In the genomic region with DNA sequence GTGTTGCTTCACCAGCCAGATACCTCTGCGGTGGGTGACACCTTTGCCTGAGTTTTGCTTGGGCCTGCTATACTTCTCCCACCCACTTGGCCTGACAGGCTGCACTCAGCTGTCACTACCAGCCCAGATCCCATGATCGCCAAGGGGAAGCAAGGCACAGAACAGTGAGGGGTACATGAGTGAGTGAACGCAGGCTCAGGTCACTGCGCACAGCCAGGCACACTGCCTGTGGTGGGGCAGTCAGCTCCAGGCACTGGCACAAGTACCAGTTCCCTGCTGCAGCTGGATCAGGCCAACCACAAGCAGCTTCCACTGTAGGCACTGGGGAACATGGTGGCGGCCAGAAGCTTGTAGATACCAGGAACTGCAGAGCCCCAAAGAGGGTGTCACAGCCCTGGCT, we compare ENCODE assay signal across 28 cellular contexts.
"Had no signal": no experiment of that assay in that cellular context is flagged by ENCODE, and none has a peak within 500 bp of the region (broad histone marks: within the 10 kb centered on the region; RNA-seq: fewer than 3 reads in every experiment).

No MANE protein-coding gene starts in this region.

- H3K27ac Mint-ChIP-seq: activated CD4-positive, alpha-beta memory T cell treated with anti-CD3 and anti-CD28 coated beads for 36 hours; activated CD4-positive, alpha-beta T cell treated with anti-CD3 and anti-CD28 coated beads for 36 hours; activated CD4-positive, alpha-beta T cell treated with anti-CD3 and anti-CD28 coated beads, Interleukin-2, amount 10 ng/mL, durations not matched to agents 24 days and 14 days; activated naive CD8-positive, alpha-beta T cell; activated T-cell treated with anti-CD3 and anti-CD28 coated beads, Interleukin-2, amount 50 U/mL, for 24 hours; activated T-cell treated with anti-CD3 and anti-CD28 coated beads, Interleukin-2, amount 50 U/mL, for 72 hours; effector memory CD8-positive, alpha-beta T cell had no signal

- H3K27me3 ChIP-seq: body of pancreas, cardiac muscle cell, esophagus squamous epithelium had no signal

- H3K4me1 ChIP-seq: body of pancreas, esophagus squamous epithelium had no signal

- H3K27ac ChIP-seq: body of pancreas, cardiac muscle cell, epithelial cell of prostate, esophagus squamous epithelium had no signal

- H3K36me3 ChIP-seq: cardiac muscle cell, esophagus squamous epithelium had no signal

- H3K27me3 Mint-ChIP-seq: activated CD4-positive, alpha-beta memory T cell treated with anti-CD3 and anti-CD28 coated beads for 36 hours; activated CD4-positive, alpha-beta T cell treated with anti-CD3 and anti-CD28 coated beads for 36 hours; activated CD4-positive, alpha-beta T cell treated with anti-CD3 and anti-CD28 coated beads, Interleukin-2, amount 10 ng/mL, durations not matched to agents 24 days and 14 days; activated naive CD8-positive, alpha-beta T cell; activated T-cell treated with anti-CD3 and anti-CD28 coated beads, Interleukin-2, amount 50 U/mL, for 24 hours; effector memory CD8-positive, alpha-beta T cell had no signal

- ATAC-seq: activated CD4-positive, alpha-beta T cell treated with anti-CD3 and anti-CD28 coated beads for 36 hours; activated T-cell treated with anti-CD3 and anti-CD28 coated beads, Interleukin-2, amount 50 U/mL, for 72 hours; body of pancreas; effector memory CD8-positive, alpha-beta T cell had no signal

- DNase-seq: activated CD4-positive, alpha-beta memory T cell treated with anti-CD3 and anti-CD28 coated beads for 36 hours; activated CD4-positive, alpha-beta T cell treated with anti-CD3 and anti-CD28 coated beads for 36 hours; activated CD4-positive, alpha-beta T cell treated with anti-CD3 and anti-CD28 coated beads, Interleukin-2, amount 10 ng/mL, durations not matched to agents 24 days and 14 days; activated CD4-positive, CD25-positive, alpha-beta regulatory T cell; activated CD4-positive, CD25-positive, alpha-beta regulatory T cell treated with anti-CD3 and anti-CD28 coated beads, Interleukin-2, amount 50 U/mL, for 72 hours; activated CD8-positive, alpha-beta memory T cell treated with anti-CD3 and anti-CD28 coated beads, Interleukin-2, amount 50 U/mL, for 48 hours; activated gamma-delta T cell treated with Interleukin-2 at 50 U/mL for 16 hours; activated naive CD4-positive, alpha-beta T cell treated with anti-CD3 and anti-CD28 coated beads, Interleukin-2, amount 50 U/mL, for 16 hours; activated naive CD4-positive, alpha-beta T cell treated with Interleukin-2 at 50 U/mL for 16 hours; activated T-cell treated with anti-CD3 and anti-CD28 coated beads for 4 hours; activated T-cell treated with anti-CD3 and anti-CD28 coated beads, Interleukin-2, amount 50 U/mL, for 24 hours; activated T-cell treated with anti-CD3 and anti-CD28 coated beads, Interleukin-2, amount 50 U/mL, for 72 hours; amniotic stem cell; anterior cingulate cortex; body of pancreas; central memory CD4-positive, alpha-beta T cell; cerebellar nuclear complex; cortex of kidney; dermis blood vessel endothelial cell; effector CD4-positive, alpha-beta T cell; effector memory CD8-positive, alpha-beta T cell; esophagus squamous epithelium; foreskin melanocyte; head of caudate nucleus; T-helper 2 cell had no signal

- H3K36me3 Mint-ChIP-seq: activated CD4-positive, alpha-beta memory T cell treated with anti-CD3 and anti-CD28 coated beads for 36 hours; activated naive CD8-positive, alpha-beta T cell had no signal

- H3K4me3 Mint-ChIP-seq: activated CD4-positive, alpha-beta memory T cell treated with anti-CD3 and anti-CD28 coated beads for 36 hours; activated CD4-positive, alpha-beta T cell treated with anti-CD3 and anti-CD28 coated beads for 36 hours; activated CD4-positive, alpha-beta T cell treated with anti-CD3 and anti-CD28 coated beads, Interleukin-2, amount 10 ng/mL, durations not matched to agents 24 days and 14 days; activated naive CD8-positive, alpha-beta T cell; activated T-cell treated with anti-CD3 and anti-CD28 coated beads, Interleukin-2, amount 50 U/mL, for 24 hours; activated T-cell treated with anti-CD3 and anti-CD28 coated beads, Interleukin-2, amount 50 U/mL, for 72 hours; effector memory CD8-positive, alpha-beta T cell had no signal

- H3K4me1 Mint-ChIP-seq: activated CD4-positive, alpha-beta T cell treated with anti-CD3 and anti-CD28 coated beads for 36 hours; activated CD4-positive, alpha-beta T cell treated with anti-CD3 and anti-CD28 coated beads, Interleukin-2, amount 10 ng/mL, durations not matched to agents 24 days and 14 days had no signal

- H3K4me3 ChIP-seq: body of pancreas, cardiac muscle cell, esophagus squamous epithelium had no signal
